In the genomic region with DNA sequence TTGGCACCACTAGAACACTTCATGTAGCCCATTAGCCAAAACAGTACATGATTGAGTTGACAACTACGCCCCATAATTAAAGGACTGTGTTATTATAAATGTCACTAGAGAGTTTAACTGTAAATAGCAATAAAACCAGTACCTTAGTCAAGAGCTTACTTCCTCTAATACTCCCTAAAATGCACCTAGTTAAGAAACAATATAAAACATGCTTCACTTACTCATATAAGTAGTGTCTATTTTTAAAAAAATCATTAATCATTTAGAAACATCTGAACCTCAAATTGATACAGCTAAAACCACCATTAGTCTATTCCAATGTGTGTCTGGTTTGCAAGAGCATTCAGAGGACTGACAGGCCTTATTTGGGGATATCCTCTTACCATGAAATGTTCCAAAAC, we compare ENCODE assay signal across 12 cellular contexts. TPM values are rescaled to one million over a fixed set of nuclear protein-coding genes. Genes with fewer than 3 reads are reported as not detected.
DNase-seq lines count a peak whose midpoint lies in the region; ATAC-seq and TF ChIP-seq lines count a peak whose summit lies in the region.
"Had no signal": no experiment of that assay in that cellular context is flagged by ENCODE, and none has a peak within 500 bp of the region (broad histone marks: within the 10 kb centered on the region; RNA-seq: fewer than 3 reads in every experiment).

No MANE protein-coding gene starts in this region.

- H3K4me3 ChIP-seq in CD4-positive, CD25-positive, alpha-beta regulatory T cell (ENCODE audit: low read depth, low read length): peak overlapping the region; percentile 60
- no peak overlapping the region for H3K4me3 ChIP-seq in BE2C (ENCODE audit: low read depth, low read length)
- H3K4me3 ChIP-seq in aorta (ENCODE audit: low read length in 2 of 2): no peak overlapping the region
- H3K4me3 ChIP-seq: esophagus muscularis mucosa had no signal

- H3K4me1 Mint-ChIP-seq in CD4-positive, CD25-positive, alpha-beta regulatory T cell: peaks cover 42 to 62% (median 56%) of the 10 kb centered on the region in 4 donors
- peaks cover 69% of the 10 kb centered on the region for H3K4me1 Mint-ChIP-seq in central memory CD8-positive, alpha-beta T cell

- H3K36me3 ChIP-seq in CD4-positive, CD25-positive, alpha-beta regulatory T cell (ENCODE audit: control insufficient read depth, insufficient read depth, low read length): peaks cover 77% of the 10 kb centered on the region
- H3K36me3 ChIP-seq in BE2C: peaks cover 18% of the 10 kb centered on the region
- peaks cover 0 to 9% of the 10 kb centered on the region in 2 donors for H3K36me3 ChIP-seq in aorta (ENCODE audit: control insufficient read depth in 1 of 2, insufficient read depth in 2 of 2, low read length in 1 of 2)

- no peaks in the 10 kb centered on the region for H3K27me3 Mint-ChIP-seq in CD4-positive, CD25-positive, alpha-beta regulatory T cell
- H3K27me3 Mint-ChIP-seq in central memory CD8-positive, alpha-beta T cell: no peaks in the 10 kb centered on the region

- DNase-seq in CD4-positive, CD25-positive, alpha-beta regulatory T cell: no peak
- peak; percentile 42 for DNase-seq in NCI-H748 (lab: John Stamatoyannopoulos, UW; ENCODE audit: unreplicated experiment)
- DNase-seq in central memory CD8-positive, alpha-beta T cell (ENCODE audit: low spot score in 2 of 2): no peak
- DNase-seq in OCI-M2 (lab: John Stamatoyannopoulos, UW; ENCODE audit: unreplicated experiment): no peak
- DNase-seq in BE2C: no peak
- DNase-seq in aorta: no peak
- DNase-seq: COR-L47, NCI-H2227 treated with DMSO at 0.1 percent for 48 hours, SIG-M5 had no signal

- H3K9me3 ChIP-seq in CD4-positive, CD25-positive, alpha-beta regulatory T cell (ENCODE audit: control insufficient read depth in 2 of 2, low read length in 2 of 2): no peaks in the 10 kb centered on the region
- H3K9me3 ChIP-seq in BE2C: no peaks in the 10 kb centered on the region
- no peaks in the 10 kb centered on the region for H3K9me3 ChIP-seq in aorta (ENCODE audit: control insufficient read depth, low read length)
- H3K9me3 ChIP-seq: esophagus muscularis mucosa had no signal

- H3K4me1 ChIP-seq in CD4-positive, CD25-positive, alpha-beta regulatory T cell (ENCODE audit: control insufficient read depth, insufficient read depth, low read length, poor library complexity, severe bottlenecking): peaks cover 49% of the 10 kb centered on the region
- H3K4me1 ChIP-seq in BE2C (no peaks in the 10 kb centered on the region), aorta (ENCODE audit: control insufficient read depth in 1 of 2, insufficient read depth in 2 of 2, low read length in 2 of 2) (peaks cover 0 to 2% of the 10 kb centered on the region in 2 donors)

- peak overlapping the region; percentile 29 to 71 (median 49) for H3K4me3 Mint-ChIP-seq in CD4-positive, CD25-positive, alpha-beta regulatory T cell
- H3K4me3 Mint-ChIP-seq in central memory CD8-positive, alpha-beta T cell: peak overlapping the region; percentile 11

- intact Hi-C loops in aorta (cut with DNase I): no loop called here

- ATAC-seq in CD4-positive, CD25-positive, alpha-beta regulatory T cell (ENCODE audit: low read depth in 2 of 2): no peak
- ATAC-seq in GM18520 (IDR thresholded peaks at IDR 0.05; ENCODE audit: unreplicated experiment): peak; percentile 49
- ATAC-seq in central memory CD8-positive, alpha-beta T cell (replicated peaks; ENCODE audit: extremely low read depth, poor library complexity, severe bottlenecking): no peak
- no peak for ATAC-seq in GM19397 (IDR thresholded peaks at IDR 0.05; ENCODE audit: unreplicated experiment)
- ATAC-seq in aorta (ENCODE audit: low FRiP score): no peak

- no peak for TF ChIP-seq CTCF in BE2C (IDR thresholded peaks at IDR 0.05; ENCODE audit: low read depth, low read length)

- WGBS in aorta, 2 donors: 88 to 90% methylated on average over 1 of the region's 1 CpG

- H3K9me3 Mint-ChIP-seq in CD4-positive, CD25-positive, alpha-beta regulatory T cell: no peaks in the 10 kb centered on the region
- no peaks in the 10 kb centered on the region for H3K9me3 Mint-ChIP-seq in central memory CD8-positive, alpha-beta T cell

- peak overlapping the region; percentile 35 to 87 (median 79) for H3K27ac Mint-ChIP-seq in CD4-positive, CD25-positive, alpha-beta regulatory T cell
- H3K27ac Mint-ChIP-seq in central memory CD8-positive, alpha-beta T cell (ENCODE audit: low read depth): peak overlapping the region; percentile 74

- H3K36me3 Mint-ChIP-seq in CD4-positive, CD25-positive, alpha-beta regulatory T cell: peaks cover 42% of the 10 kb centered on the region
- peaks cover 81% of the 10 kb centered on the region for H3K36me3 Mint-ChIP-seq in central memory CD8-positive, alpha-beta T cell (ENCODE audit: insufficient read depth)

- peak overlapping the region; percentile 49 for H3K27ac ChIP-seq in CD4-positive, CD25-positive, alpha-beta regulatory T cell (ENCODE audit: insufficient read depth, low read length, poor library complexity, severe bottlenecking)
- H3K27ac ChIP-seq in aorta (ENCODE audit: low read depth in 1 of 2, low read length in 2 of 2): no peak overlapping the region
- H3K27ac ChIP-seq: esophagus muscularis mucosa had no signal

- no peaks in the 10 kb centered on the region for H3K27me3 ChIP-seq in CD4-positive, CD25-positive, alpha-beta regulatory T cell (ENCODE audit: control insufficient read depth, insufficient read depth, low read length)
- H3K27me3 ChIP-seq in BE2C: no peaks in the 10 kb centered on the region
- no peaks in the 10 kb centered on the region for H3K27me3 ChIP-seq in aorta (ENCODE audit: control insufficient read depth in 1 of 2, insufficient read depth in 2 of 2, low read length in 1 of 2)
- H3K27me3 ChIP-seq: esophagus muscularis mucosa had no signal

RNA-seq across cellular contexts. Expression of gene PTP4A2, which starts 25.3 kb away (rescaled TPM):
- 364 TPM for total RNA-seq in CD4-positive, CD25-positive, alpha-beta regulatory T cell
- 100 to 1,000 TPM; 288 to 597 (median 387) TPM for polyA plus RNA-seq in CD4-positive, CD25-positive, alpha-beta regulatory T cell
- 41.8 TPM for polyA plus RNA-seq in BE2C (2012; ENCODE audit: insufficient read depth, insufficient read length, low read depth)
- 100 to 1,000 TPM; 230 to 244 TPM for total RNA-seq in aorta
- polyA plus RNA-seq in aorta: 100 to 1,000 TPM in 1 of 2 donors, 10 to 100 TPM in 1; 72.0 to 147 TPM
